In genomic region chr9:77729177-77729576, GRCh38 we compare ENCODE assay signal across 14 cellular contexts.
"Had no signal": no experiment of that assay in that cellular context is flagged by ENCODE, and none has a peak within 500 bp of the region (broad histone marks: within the 10 kb centered on the region; RNA-seq: fewer than 3 reads in every experiment).

No MANE protein-coding gene starts in this region.

- DNase-seq: activated CD8-positive, alpha-beta memory T cell treated with anti-CD3 and anti-CD28 coated beads, Interleukin-2, amount 50 U/mL, for 4 hours; activated gamma-delta T cell; amniotic stem cell; body of pancreas; endodermal cell; mesendoderm; stimulated activated CD4-positive, alpha-beta T cell treated with anti-CD3 and anti-CD28 coated beads, Interleukin-12 subunit alpha, Interleukin-12 subunit beta, amount 100 ng/mL, for 4 hours; stimulated activated naive CD4-positive, alpha-beta T cell treated with Interleukin-2 at 50 U/mL for 16 hours; T-cell; thyroid gland had no signal

- H3K4me1 Mint-ChIP-seq: endodermal cell had no signal

- H3K9me3 Mint-ChIP-seq: dendritic cell treated with granulocyte-macrophage colony-stimulating factor and Interleukin-4, amounts not matched to agents 40 ng/mL and 50 ng/mL, for 4 days; neural crest cell; T-cell had no signal

- H3K27ac ChIP-seq: body of pancreas, hepatocyte, SK-N-MC had no signal

- H3K27me3 Mint-ChIP-seq: dendritic cell treated with granulocyte-macrophage colony-stimulating factor and Interleukin-4, amounts not matched to agents 40 ng/mL and 50 ng/mL, for 4 days; T-cell had no signal

- ATAC-seq: body of pancreas, T-cell had no signal

- H3K4me3 Mint-ChIP-seq: dendritic cell treated with granulocyte-macrophage colony-stimulating factor and Interleukin-4, amounts not matched to agents 40 ng/mL and 50 ng/mL, for 4 days; endodermal cell; neural crest cell; T-cell had no signal

- H3K27ac Mint-ChIP-seq: dendritic cell treated with granulocyte-macrophage colony-stimulating factor and Interleukin-4, amounts not matched to agents 40 ng/mL and 50 ng/mL, for 4 days; endodermal cell had no signal
